11 cellular contexts compared by ENCODE assay signal in the genomic region with DNA sequence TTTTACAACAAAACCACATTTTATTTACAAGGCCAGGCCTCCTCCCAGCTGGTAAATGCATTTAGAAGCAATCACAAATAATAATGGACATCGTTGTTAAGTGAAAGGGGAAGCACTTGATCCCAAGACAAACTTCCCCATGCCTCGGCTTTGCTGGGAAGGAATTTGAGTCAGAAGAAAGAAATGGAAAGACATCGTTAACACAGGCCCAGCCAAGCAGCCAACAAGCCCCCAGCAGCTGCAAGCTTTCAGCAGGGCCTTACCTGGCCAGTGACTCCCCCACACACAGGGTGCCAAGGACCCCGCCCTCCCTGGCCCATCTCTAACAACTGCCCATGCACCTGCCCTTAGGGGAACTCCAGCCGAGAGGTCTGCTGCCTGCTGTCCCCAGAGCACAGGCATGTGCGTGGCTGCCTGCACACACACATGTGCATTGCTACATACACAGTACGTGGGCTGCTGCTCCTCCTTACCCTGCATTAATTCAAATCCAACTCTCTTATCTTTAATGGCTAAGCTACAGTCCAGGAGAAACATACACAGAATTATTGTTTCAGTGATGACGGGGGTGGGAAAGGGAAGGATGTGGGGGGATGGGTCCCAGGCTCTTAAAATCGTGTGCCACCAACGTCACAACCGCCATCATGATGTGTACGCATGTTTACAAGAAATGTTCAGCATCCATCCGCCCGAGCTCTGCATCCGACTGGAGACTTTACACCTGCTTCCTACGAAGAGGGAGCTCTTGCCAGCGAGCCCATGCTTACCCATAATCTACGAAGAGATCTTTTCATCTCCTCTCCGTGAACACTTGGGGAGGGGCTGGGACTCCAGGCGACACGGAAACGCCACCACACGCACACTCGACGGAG. TPM values are rescaled to one million over a fixed set of nuclear protein-coding genes. Genes with fewer than 3 reads are reported as not detected.
A peak's percentile ranks its signal among the peaks of the same experiment; 100 is the strongest.
DNase-seq lines count a peak whose midpoint lies in the region; ATAC-seq and TF ChIP-seq lines count a peak whose summit lies in the region.
"Had no signal": no experiment of that assay in that cellular context is flagged by ENCODE, and none has a peak within 500 bp of the region (broad histone marks: within the 10 kb centered on the region; RNA-seq: fewer than 3 reads in every experiment).

No MANE protein-coding gene starts in this region.

- no peak overlapping the region for H3K4me3 ChIP-seq in epithelial cell of esophagus (ENCODE audit: low read length)

- POLR2A ChIA-PET in activated CD8-positive, alpha-beta T cell treated with anti-CD3 and anti-CD28 coated beads, Interleukin-2, amount 10 ng/mL, durations not matched to agents 7 days and 5 days (lab: Charles Lee), result interaction anchor here (0.6 to 20.3 kb wide), 22 partner anchors 8 to 1559 kb away, joined by 3 to 767 read pairs (median 4); a partner anchor contains a TSS

- H3K36me3 Mint-ChIP-seq in activated CD8-positive, alpha-beta T cell treated with anti-CD3 and anti-CD28 coated beads, Interleukin-2, amount 10 ng/mL, durations not matched to agents 7 days and 5 days (ENCODE audit: low read depth), result peaks cover 89% of the 10 kb centered on the region

- ATAC-seq in activated CD8-positive, alpha-beta T cell treated with anti-CD3 and anti-CD28 coated beads, Interleukin-2, amount 10 ng/mL, durations not matched to agents 7 days and 5 days, result peak; percentile 53
- no peak for ATAC-seq in HG02852 (IDR thresholded peaks at IDR 0.05; ENCODE audit: unreplicated experiment)
- no peak for ATAC-seq in HG03354 (IDR thresholded peaks at IDR 0.05; ENCODE audit: poor library complexity, severe bottlenecking, unreplicated experiment)

- CTCF ChIA-PET in activated CD8-positive, alpha-beta T cell treated with anti-CD3 and anti-CD28 coated beads, Interleukin-2, amount 10 ng/mL, durations not matched to agents 7 days and 5 days (lab: Charles Lee), result interaction anchor here (1.0 to 13.9 kb wide), 8 partner anchors 10 to 1284 kb away, joined by 3 to 373 read pairs (median 14); a partner anchor contains a TSS

- peak overlapping the region; percentile 88 for H3K4me3 Mint-ChIP-seq in activated CD8-positive, alpha-beta T cell treated with anti-CD3 and anti-CD28 coated beads, Interleukin-2, amount 10 ng/mL, durations not matched to agents 7 days and 5 days

- H3K9me3 Mint-ChIP-seq in activated CD8-positive, alpha-beta T cell treated with anti-CD3 and anti-CD28 coated beads, Interleukin-2, amount 10 ng/mL, durations not matched to agents 7 days and 5 days (ENCODE audit: insufficient read depth), result no peaks in the 10 kb centered on the region

- peak overlapping the region; percentile 98 for H3K27ac Mint-ChIP-seq in activated CD8-positive, alpha-beta T cell treated with anti-CD3 and anti-CD28 coated beads, Interleukin-2, amount 10 ng/mL, durations not matched to agents 7 days and 5 days

- peak; percentile 58 for DNase-seq in NCI-H510A (lab: John Stamatoyannopoulos, UW)
- peak; percentile 93 for DNase-seq in activated CD8-positive, alpha-beta T cell treated with anti-CD3 and anti-CD28 coated beads, Interleukin-2, amount 10 ng/mL, durations not matched to agents 7 days and 5 days
- peak; percentile 57 for DNase-seq in epithelial cell of esophagus (ENCODE audit: low read depth)
- peak; percentile 50 for DNase-seq in stimulated activated CD8-positive, alpha-beta memory T cell treated with anti-CD3 and anti-CD28 coated beads, Interleukin-12 subunit alpha, Interleukin-12 subunit beta, amount 100 ng/mL, for 1 hour (ENCODE audit: low read depth)
- DNase-seq in NCI-H2196 treated with DMSO at 0.1 percent for 48 hours (lab: John Stamatoyannopoulos, UW; ENCODE audit: unreplicated experiment), result no peak
- no peak for DNase-seq in NCI-H345 treated with DMSO at 0.1 percent for 48 hours (lab: John Stamatoyannopoulos, UW; ENCODE audit: unreplicated experiment)
- DNase-seq: NCI-H748 treated with DMSO at 0.1 percent for 48 hours had no signal

- H3K4me1 Mint-ChIP-seq in activated CD8-positive, alpha-beta T cell treated with anti-CD3 and anti-CD28 coated beads, Interleukin-2, amount 10 ng/mL, durations not matched to agents 7 days and 5 days (ENCODE audit: low read depth), result peaks cover 94% of the 10 kb centered on the region

- TF ChIP-seq CTCF in epithelial cell of esophagus (IDR thresholded peaks at IDR 0.05; ENCODE audit: insufficient read depth, low read depth, low read length, missing control alignments), result no peak

- no peaks in the 10 kb centered on the region for H3K27me3 Mint-ChIP-seq in activated CD8-positive, alpha-beta T cell treated with anti-CD3 and anti-CD28 coated beads, Interleukin-2, amount 10 ng/mL, durations not matched to agents 7 days and 5 days (ENCODE audit: low read depth)

RNA-seq across cellular contexts. Expression of a gene that starts 9.8 kb away (rescaled TPM):
- 10 to 100 TPM; 68.6 to 70.6 TPM for total RNA-seq in activated CD8-positive, alpha-beta T cell treated with anti-CD3 and anti-CD28 coated beads, Interleukin-2, amount 10 ng/mL, durations not matched to agents 7 days and 5 days
- total RNA-seq: fibroblast of villous mesenchyme, G401 had no signal

Comparison
In these comparisons a context has a peak if more than half of its experiments do, and no peak if none do; other contexts are left out.
1. DNase-seq: peak in NCI-H510A (single experiment), activated CD8-positive, alpha-beta T cell treated with anti-CD3 and anti-CD28 coated beads, Interleukin-2, amount 10 ng/mL, durations not matched to agents 7 days and 5 days (single experiment), epithelial cell of esophagus (single experiment) and stimulated activated CD8-positive, alpha-beta memory T cell treated with anti-CD3 and anti-CD28 coated beads, Interleukin-12 subunit alpha, Interleukin-12 subunit beta, amount 100 ng/mL, for 1 hour (single experiment); none in NCI-H2196 treated with DMSO at 0.1 percent for 48 hours (single experiment) and NCI-H345 treated with DMSO at 0.1 percent for 48 hours (single experiment).